In genomic region chr13:46871557-46871956, GRCh38 we compare ENCODE assay signal across 22 cellular contexts. TPM values are rescaled to one million over a fixed set of nuclear protein-coding genes. Genes with fewer than 3 reads are reported as not detected.
"Had no signal": no experiment of that assay in that cellular context is flagged by ENCODE, and none has a peak within 500 bp of the region (broad histone marks: within the 10 kb centered on the region; RNA-seq: fewer than 3 reads in every experiment).

No MANE protein-coding gene starts in this region.

- H3K36me3 Mint-ChIP-seq: IgD-negative memory B cell had no signal

- H3K4me1 Mint-ChIP-seq: IgD-negative memory B cell had no signal

- H3K9ac ChIP-seq: KMS-11 had no signal

- H3K4me3 Mint-ChIP-seq: IgD-negative memory B cell had no signal

- H3K27ac Mint-ChIP-seq: IgD-negative memory B cell had no signal

- H3K27ac ChIP-seq: KMS-11, RWPE1 had no signal

- H3K4me3 ChIP-seq: K562 had no signal

- DNase-seq: Kasumi-1, MM.1S, NCI-H1048, NCI-H1105, NCI-H1417, NCI-H1436 treated with DMSO at 0.1 percent for 48 hours, NCI-H1694, NCI-H187 treated with DMSO at 0.1 percent for 48 hours, NCI-H2081, NCI-H2107, NCI-H2171, NCI-H226, NCI-H446, NCI-H510A, NCI-H524 treated with DMSO at 0.1 percent for 48 hours, NCI-H69, NCI-H774, SHP77 had no signal

- H3K4me2 ChIP-seq: KMS-11 had no signal

RNA-seq across cellular contexts. Expression of gene HTR2A, which starts 25.3 kb away (rescaled TPM):
- total RNA-seq: K562 had no signal
- polyA plus RNA-seq: IgD-negative memory B cell, K562 had no signal
